In the genomic region with DNA sequence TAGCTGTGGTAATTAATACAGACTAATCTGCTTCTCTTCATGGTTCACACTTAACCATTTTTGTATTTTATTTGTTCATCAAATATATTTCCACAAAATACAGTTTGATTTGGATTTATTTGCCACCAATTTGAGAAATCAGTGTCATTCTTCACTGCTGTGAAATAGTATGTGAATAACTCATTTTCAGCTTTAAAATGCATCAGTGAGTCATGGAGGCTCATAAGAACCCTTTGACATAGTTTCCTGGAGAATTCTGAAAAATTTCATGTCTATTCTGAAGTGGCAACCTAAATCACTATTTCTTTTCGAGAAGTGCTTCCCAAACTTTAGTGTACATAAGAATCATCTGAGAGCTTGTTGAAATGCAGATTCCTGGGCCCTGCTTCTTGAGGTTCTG, we compare ENCODE assay signal across 1 cellular context.
TF ChIP-seq lines count a peak whose summit lies in the region.

No MANE protein-coding gene starts in this region.

TF ChIP-seq in H1, 55 proteins besides CTCF, POLR2A, EP300 and RAD21:
- TF ChIP-seq PHF8 (conservative IDR thresholded peaks at IDR 0.05; ENCODE audit: low read depth, low read length): no peak
- no peak for TF ChIP-seq EGR1 (IDR thresholded peaks at IDR 0.05; ENCODE audit: borderline replicate concordance, low read depth, low read length)
- no peak for TF ChIP-seq KDM4A (IDR thresholded peaks at IDR 0.05; ENCODE audit: low read depth, low read length, severe bottlenecking)
- no peak for TF ChIP-seq SIRT6 (IDR thresholded peaks at IDR 0.05; ENCODE audit: low read length)
- TF ChIP-seq MAFK (IDR thresholded peaks at IDR 0.05; ENCODE audit: low read depth, low read length): no peak
